In the genomic region with DNA sequence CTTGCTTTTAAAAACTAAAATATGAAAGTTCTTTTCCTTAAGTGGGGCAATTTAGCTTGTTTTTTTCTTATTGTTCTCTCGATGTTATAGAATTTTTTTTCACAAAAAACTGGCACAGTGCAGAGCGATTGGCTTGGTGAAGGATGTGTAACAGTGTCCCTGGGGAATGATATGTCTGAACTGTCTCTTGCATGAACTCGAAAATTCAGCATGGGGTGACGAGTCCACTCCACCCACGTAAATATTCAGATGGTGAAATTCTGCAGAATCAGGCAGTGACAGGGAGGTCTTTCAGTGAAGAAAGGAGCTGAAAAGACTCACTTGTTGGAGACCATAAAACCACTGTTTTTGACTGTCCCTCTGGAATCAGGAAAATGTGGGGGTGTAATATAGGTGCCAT, we compare ENCODE assay signal across 22 cellular contexts.
DNase-seq lines count a peak whose midpoint lies in the region; ATAC-seq and TF ChIP-seq lines count a peak whose summit lies in the region.
"Had no signal": no experiment of that assay in that cellular context is flagged by ENCODE, and none has a peak within 500 bp of the region (broad histone marks: within the 10 kb centered on the region; RNA-seq: fewer than 3 reads in every experiment).

No MANE protein-coding gene starts in this region.

- no peak overlapping the region for H3K4me2 ChIP-seq in mammary epithelial cell (ENCODE audit: insufficient read depth, low read depth, low read length)

- ATAC-seq in stimulated activated memory B cell treated with anti-CD40 and anti-IgM and Interleukin-4, amounts not matched to agents 10 μg/mL and 1 μg/mL and 100 μg/mL, for 72 hours = no peak
- ATAC-seq: HCT116, K562, Panc1, Right ventricle myocardium inferior had no signal

- H3K27ac ChIP-seq in ACC112 (ENCODE audit: low read depth, low read length) (no peak overlapping the region), mammary epithelial cell (ENCODE audit: insufficient read depth, low read depth, low read length) (no peak overlapping the region)

- H3K27me3 Mint-ChIP-seq in stimulated activated memory B cell treated with anti-CD40 and anti-IgM and Interleukin-4, amounts not matched to agents 10 μg/mL and 1 μg/mL and 100 μg/mL, for 72 hours = no peaks in the 10 kb centered on the region
- no peaks in the 10 kb centered on the region for H3K27me3 Mint-ChIP-seq in T-helper 2 cell treated with Interferon-gamma antibody and Interleukin-4, amounts not matched to agents 5 μg/mL and 100 μg/mL, for 36 hours (ENCODE audit: low read depth)

- CTCF ChIA-PET in mammary epithelial cell (lab: Charles Lee; ENCODE audit: low non-redundant PET) = no interaction called here

- DNase-seq in GM04503 (ENCODE audit: low read depth) = peak; percentile 5
- peak; percentile 2 for DNase-seq in mammary epithelial cell
- peak; percentile 3 for DNase-seq in fibroblast of villous mesenchyme (ENCODE audit: low read depth)
- DNase-seq in T-helper 2 cell treated with Interferon-gamma antibody and Interleukin-4, amounts not matched to agents 5 μg/mL and 100 μg/mL, for 36 hours (ENCODE audit: low spot score) = no peak
- no peak for DNase-seq in effector CD4-positive, alpha-beta T cell
- no peak for DNase-seq in activated CD4-positive, alpha-beta T cell treated with anti-CD3 and anti-CD28 coated beads, Interleukin-2, amount 50 U/mL, for 4 hours
- DNase-seq: AML-193, COR-L47, MV-4-11, NCI-H1436, NCI-H2029, NCI-H2171 treated with DMSO at 0.1 percent for 48 hours, NCI-H510A, NCI-H774 had no signal

- H4K20me1 ChIP-seq in mammary epithelial cell (ENCODE audit: insufficient read depth, low read length) = no peaks in the 10 kb centered on the region

- no peak overlapping the region for H3K27ac Mint-ChIP-seq in stimulated activated memory B cell treated with anti-CD40 and anti-IgM and Interleukin-4, amounts not matched to agents 10 μg/mL and 1 μg/mL and 100 μg/mL, for 72 hours
- H3K27ac Mint-ChIP-seq in T-helper 2 cell treated with Interferon-gamma antibody and Interleukin-4, amounts not matched to agents 5 μg/mL and 100 μg/mL, for 36 hours = no peak overlapping the region
- H3K27ac Mint-ChIP-seq: CD14-positive monocyte had no signal

- H2AFZ ChIP-seq in ACC112 (ENCODE audit: low read length, unreplicated experiment) = peak overlapping the region; percentile 48
- peak overlapping the region; percentile 40 for H2AFZ ChIP-seq in mammary epithelial cell (ENCODE audit: low read depth, low read length)

- intact Hi-C loops in mammary epithelial cell (cut with micrococcal nuclease) = no loop called here

- H3K27me3 ChIP-seq in ACC112 (ENCODE audit: insufficient read depth, low read length) (no peaks in the 10 kb centered on the region), mammary epithelial cell (ENCODE audit: insufficient read depth, low read length) (no peaks in the 10 kb centered on the region)

- no peaks in the 10 kb centered on the region for H3K36me3 ChIP-seq in ACC112 (ENCODE audit: insufficient read depth, low read length)
- no peaks in the 10 kb centered on the region for H3K36me3 ChIP-seq in mammary epithelial cell (ENCODE audit: insufficient read depth, low read length)

- H3K36me3 Mint-ChIP-seq in stimulated activated memory B cell treated with anti-CD40 and anti-IgM and Interleukin-4, amounts not matched to agents 10 μg/mL and 1 μg/mL and 100 μg/mL, for 72 hours = no peaks in the 10 kb centered on the region
- no peaks in the 10 kb centered on the region for H3K36me3 Mint-ChIP-seq in T-helper 2 cell treated with Interferon-gamma antibody and Interleukin-4, amounts not matched to agents 5 μg/mL and 100 μg/mL, for 36 hours (ENCODE audit: low read depth)
- H3K36me3 Mint-ChIP-seq: CD14-positive monocyte had no signal

- H3K9me3 Mint-ChIP-seq in stimulated activated memory B cell treated with anti-CD40 and anti-IgM and Interleukin-4, amounts not matched to agents 10 μg/mL and 1 μg/mL and 100 μg/mL, for 72 hours = peaks cover 11% of the 10 kb centered on the region
- peaks cover 12% of the 10 kb centered on the region for H3K9me3 Mint-ChIP-seq in T-helper 2 cell treated with Interferon-gamma antibody and Interleukin-4, amounts not matched to agents 5 μg/mL and 100 μg/mL, for 36 hours

- 35% methylated on average over 5 of the region's 5 CpGs for WGBS in mammary epithelial cell (ENCODE audit: low coverage, missing lambda C conversion rate)

- in situ Hi-C loops in mammary epithelial cell (cut with MboI; ENCODE audit: low sequenced_read_pairs in 2 of 2) = no loop called here

- dilution Hi-C loops in mammary epithelial cell (cut with HindIII; ENCODE audit: low sequenced_read_pairs) = no loop called here

- H3K79me2 ChIP-seq in ACC112 (ENCODE audit: control insufficient read depth, insufficient read depth, low read length, unreplicated experiment) = no peaks in the 10 kb centered on the region
- H3K79me2 ChIP-seq in mammary epithelial cell (ENCODE audit: insufficient read depth, low read length) = no peaks in the 10 kb centered on the region

- no peaks in the 10 kb centered on the region for H3K9me3 ChIP-seq in mammary epithelial cell (replicated peaks; ENCODE audit: insufficient read depth, low read length)

- H3K4me3 Mint-ChIP-seq in stimulated activated memory B cell treated with anti-CD40 and anti-IgM and Interleukin-4, amounts not matched to agents 10 μg/mL and 1 μg/mL and 100 μg/mL, for 72 hours = no peak overlapping the region
- no peak overlapping the region for H3K4me3 Mint-ChIP-seq in T-helper 2 cell treated with Interferon-gamma antibody and Interleukin-4, amounts not matched to agents 5 μg/mL and 100 μg/mL, for 36 hours
- H3K4me3 Mint-ChIP-seq: CD14-positive monocyte had no signal

- H3K4me1 Mint-ChIP-seq in stimulated activated memory B cell treated with anti-CD40 and anti-IgM and Interleukin-4, amounts not matched to agents 10 μg/mL and 1 μg/mL and 100 μg/mL, for 72 hours = no peaks in the 10 kb centered on the region
- no peaks in the 10 kb centered on the region for H3K4me1 Mint-ChIP-seq in T-helper 2 cell treated with Interferon-gamma antibody and Interleukin-4, amounts not matched to agents 5 μg/mL and 100 μg/mL, for 36 hours (ENCODE audit: low read depth)
- H3K4me1 Mint-ChIP-seq: CD14-positive monocyte had no signal

- peaks cover 11% of the 10 kb centered on the region for H3K4me1 ChIP-seq in ACC112 (ENCODE audit: control insufficient read depth, insufficient read depth, low read length, unreplicated experiment)
- peaks cover 3% of the 10 kb centered on the region for H3K4me1 ChIP-seq in mammary epithelial cell (ENCODE audit: insufficient read depth, low read length)

- no TSS peak for BruUV-seq in mammary epithelial cell (replicated peaks; lab: Mats Ljungman, UMichigan)

- TF ChIP-seq CTCF in mammary epithelial cell (conservative IDR thresholded peaks at IDR 0.05 in 1 of 2, IDR thresholded peaks at IDR 0.05 in 1 of 2; ENCODE audit: extremely low read depth in 1 of 2, insufficient read depth in 1 of 2, low read depth in 1 of 2, low read length in 2 of 2) = no peak
- no peak for TF ChIP-seq CTCF in fibroblast of villous mesenchyme (IDR thresholded peaks at IDR 0.05; ENCODE audit: insufficient read depth, low read depth, low read length)

- no peak overlapping the region for H3K4me3 ChIP-seq in ACC112 (ENCODE audit: low read depth, low read length)
- H3K4me3 ChIP-seq in mammary epithelial cell (replicated peaks in 1 of 3; ENCODE audit: insufficient read depth in 1 of 3, low read depth in 2 of 3, low read length in 3 of 3) = no peak overlapping the region
- no peak overlapping the region for H3K4me3 ChIP-seq in fibroblast of villous mesenchyme (ENCODE audit: low read depth, low read length)
- H3K4me3 ChIP-seq: K562, SK-N-MC had no signal

- H3K9ac ChIP-seq in mammary epithelial cell (ENCODE audit: insufficient read depth, low read length) = no peak overlapping the region

Comparison
In these comparisons a context has a peak if more than half of its experiments do, and no peak if none do; other contexts are left out.
1. DNase-seq: peak in GM04503 (single experiment), mammary epithelial cell (single experiment) and fibroblast of villous mesenchyme (single experiment); none in T-helper 2 cell treated with Interferon-gamma antibody and Interleukin-4, amounts not matched to agents 5 μg/mL and 100 μg/mL, for 36 hours (single experiment), effector CD4-positive, alpha-beta T cell (single experiment) and activated CD4-positive, alpha-beta T cell treated with anti-CD3 and anti-CD28 coated beads, Interleukin-2, amount 50 U/mL, for 4 hours (0 of 2).